ENCODE assay signal across 8 cellular contexts in genomic region chr14:70600382-70601157, GRCh38. TPM values are rescaled to one million over a fixed set of nuclear protein-coding genes. Genes with fewer than 3 reads are reported as not detected.
A peak's percentile ranks its signal among the peaks of the same experiment; 100 is the strongest.
DNase-seq lines count a peak whose midpoint lies in the region; ATAC-seq and TF ChIP-seq lines count a peak whose summit lies in the region.

TSS of gene MED6 (minus strand) at chr14:70600655. CDS start at chr14:70600637, 18 bp downstream.

- CTCF ChIA-PET in MCF 10A (lab: Yijun Ruan, JAX) = interaction anchor here (0.6 to 4.7 kb wide), 8 partner anchors 14 to 347 kb away, joined by 3 to 23 read pairs (median 4); no protein-coding TSS in a partner anchor

- H3K4me2 ChIP-seq in skeletal muscle satellite cell (ENCODE audit: low read length) = peak within 1 kb of the TSS; percentile 93

- peaks cover 9% of the 10 kb centered on the region for H3K36me3 Mint-ChIP-seq in MCF 10A (ENCODE audit: insufficient read depth, unreplicated experiment)

- DNase-seq in A172 (ENCODE audit: low spot score) (peak; percentile 78), NCI-H2227 (lab: John Stamatoyannopoulos, UW; ENCODE audit: unreplicated experiment) (peak; percentile 94), MCF 10A (ENCODE audit: unreplicated experiment) (peak; percentile 95)

- no peaks in the 10 kb centered on the region for H3K9me3 ChIP-seq in iPS-18c (ENCODE audit: control insufficient read depth, insufficient read depth, low read length)
- H3K9me3 ChIP-seq in skeletal muscle satellite cell (replicated peaks; ENCODE audit: low read length) = no peaks in the 10 kb centered on the region

- peaks cover 20% of the 10 kb centered on the region for H3K4me1 ChIP-seq in skeletal muscle satellite cell (ENCODE audit: control insufficient read depth, insufficient read depth, low read length)

- TF ChIP-seq CTCF in VCaP (conservative IDR thresholded peaks at IDR 0.05) (no peak), MCF 10A (IDR thresholded peaks at IDR 0.05; ENCODE audit: unreplicated experiment) (no peak)

- H3K4me3 Mint-ChIP-seq in MCF 10A (ENCODE audit: unreplicated experiment) = peak within 1 kb of the TSS; percentile 98

- H3K4me3 ChIP-seq in iPS-18c (ENCODE audit: insufficient read depth, low read depth, low read length) = peak within 1 kb of the TSS; percentile 65
- H3K4me3 ChIP-seq in skeletal muscle satellite cell (ENCODE audit: low read length) = peak within 1 kb of the TSS; percentile 99

- ATAC-seq in GM18861 (IDR thresholded peaks at IDR 0.05; ENCODE audit: unreplicated experiment) (peak; percentile 72), HG03108 (IDR thresholded peaks at IDR 0.05; ENCODE audit: unreplicated experiment) (peak; percentile 89)

- peaks cover 13% of the 10 kb centered on the region for H3K4me1 Mint-ChIP-seq in MCF 10A (ENCODE audit: insufficient read depth, unreplicated experiment)

- intact Hi-C loops in MCF 10A (cut with micrococcal nuclease) = no loop called here

- H3K36me3 ChIP-seq in skeletal muscle satellite cell (ENCODE audit: insufficient read depth, low read length) = peaks cover 5% of the 10 kb centered on the region

- no peaks in the 10 kb centered on the region for H3K9me3 Mint-ChIP-seq in MCF 10A (ENCODE audit: unreplicated experiment)

- H3K27me3 Mint-ChIP-seq in MCF 10A (ENCODE audit: insufficient read depth, unreplicated experiment) = peaks cover 11% of the 10 kb centered on the region

- peaks cover 4% of the 10 kb centered on the region for H3K27me3 ChIP-seq in skeletal muscle satellite cell (ENCODE audit: control insufficient read depth, insufficient read depth, low read length)

- H3K9ac ChIP-seq in skeletal muscle satellite cell (ENCODE audit: low read depth, low read length) = peak within 1 kb of the TSS; percentile 98

- peak within 1 kb of the TSS; percentile 81 for H3K27ac ChIP-seq in VCaP

- peak within 1 kb of the TSS; percentile 98 for H3K27ac Mint-ChIP-seq in MCF 10A (ENCODE audit: low read depth, unreplicated experiment)

- POLR2A ChIA-PET in MCF 10A (lab: Yijun Ruan, JAX) = interaction anchor here (0.5 to 2.3 kb wide), 11 partner anchors 11 to 308 kb away, joined by 3 to 12 read pairs (median 3); partner anchors contain the start of gene MAP3K9

- BruUV-seq in MCF 10A (replicated peaks; lab: Mats Ljungman, UMichigan) = no TSS peak

RNA-seq across cellular contexts. Expression of gene MED6, which starts in this region (rescaled TPM):
- total RNA-seq in A172 (2014; rRNA removed; shearing (Covaris generic)) = 21.7 and 25.1 TPM in 2 replicates
- total RNA-seq in MCF 10A (2022) = 41.6 and 60.8 TPM in 2 replicates
- total RNA-seq in skeletal muscle satellite cell (2012; rRNA removed) = 22.7 and 23.6 TPM in 2 replicates

Comparison
In these comparisons a context has a peak if more than half of its experiments do, and no peak if none do; other contexts are left out.
1. Peak in every context shown above with its lines: DNase-seq, ATAC-seq, H3K4me3 ChIP-seq and H3K27ac ChIP-seq.